ENCODE assay signal across 22 cellular contexts in the genomic region with DNA sequence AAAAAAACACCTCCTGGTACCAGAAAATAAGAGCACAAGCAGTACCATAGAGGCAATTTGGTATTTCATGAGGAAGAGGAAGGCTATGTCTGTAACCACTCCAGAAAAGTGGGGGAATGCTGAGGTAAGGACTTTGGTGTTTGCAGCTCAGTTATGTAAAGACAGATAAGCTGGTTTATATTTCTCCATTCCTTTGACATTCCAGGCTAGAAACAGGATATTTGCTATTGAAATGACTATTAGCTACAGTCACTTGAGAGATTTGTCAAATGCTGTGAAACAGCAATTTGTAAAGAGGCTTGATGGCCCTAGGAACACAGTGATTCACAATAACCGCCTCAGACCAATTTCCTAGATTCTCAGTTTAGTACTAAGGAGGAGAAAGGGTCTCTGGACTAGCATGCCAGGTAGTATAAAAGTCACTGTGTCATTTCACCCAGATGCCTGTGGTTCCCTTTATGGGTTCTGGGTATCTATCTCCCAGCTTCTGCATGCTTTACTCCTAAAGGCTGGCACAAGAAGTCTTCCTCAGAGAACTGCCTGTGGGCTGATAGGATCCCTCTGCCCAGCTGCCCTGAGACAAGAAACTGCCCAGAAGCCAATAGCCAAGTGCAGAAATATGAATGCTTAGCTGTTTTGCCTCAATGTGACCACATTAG.
A peak's percentile ranks its signal among the peaks of the same experiment; 100 is the strongest.
DNase-seq lines count a peak whose midpoint lies in the region; ATAC-seq, FAIRE-seq and TF ChIP-seq lines count a peak whose summit lies in the region.
"Had no signal": no experiment of that assay in that cellular context is flagged by ENCODE, and none has a peak within 500 bp of the region (broad histone marks: within the 10 kb centered on the region; RNA-seq: fewer than 3 reads in every experiment).

No MANE protein-coding gene starts in this region.

- H3K4me2 ChIP-seq in endothelial cell of umbilical vein (ENCODE audit: insufficient read depth, low read length), result peak overlapping the region; percentile 19
- H3K4me2 ChIP-seq: BLaER1 treated with 17β-estradiol and CSF1 and Interleukin-3, amounts not matched to agents 10 nM and 100 nM had no signal

- H3K4me3 ChIP-seq in SK-N-MC (no peak overlapping the region), endothelial cell of umbilical vein (replicated peaks in 1 of 3; ENCODE audit: insufficient read depth in 1 of 3, low read depth in 1 of 3, low read length in 3 of 3) (no peak overlapping the region)
- H3K4me3 ChIP-seq: BLaER1 treated with 17β-estradiol and CSF1 and Interleukin-3, amounts not matched to agents 10 nM and 100 nM; esophagus squamous epithelium; transverse colon had no signal

- dilution Hi-C loops in endothelial cell of umbilical vein (cut with MboI; ENCODE audit: extremely low pct_ligation_motif_present, low sequenced_read_pairs), result no loop called here

- POLR2A ChIA-PET in endothelial cell of umbilical vein (lab: Charles Lee), result no interaction called here

- H3K9ac ChIP-seq in SK-N-MC (ENCODE audit: insufficient read length), result no peak overlapping the region
- H3K9ac ChIP-seq in endothelial cell of umbilical vein (replicated peaks; ENCODE audit: extremely low read depth, insufficient read depth, low read length), result peak overlapping the region; percentile 50
- H3K9ac ChIP-seq: BLaER1 treated with 17β-estradiol and CSF1 and Interleukin-3, amounts not matched to agents 10 nM and 100 nM had no signal

- H3K27ac ChIP-seq in SK-N-MC (0 out of 2 replicates have a peak overlapping the region, but pooled peaks have one; percentile 15), endothelial cell of umbilical vein (ENCODE audit: insufficient read depth, low read depth, low read length) (peak overlapping the region; percentile 92)
- H3K27ac ChIP-seq: BLaER1 treated with 17β-estradiol and CSF1 and Interleukin-3, amounts not matched to agents 10 nM and 100 nM; esophagus squamous epithelium; transverse colon had no signal

- H3K36me3 ChIP-seq in SK-N-MC (ENCODE audit: insufficient read depth, low read length) (no peaks in the 10 kb centered on the region), endothelial cell of umbilical vein (ENCODE audit: control insufficient read depth in 2 of 2, extremely low read depth in 1 of 2, insufficient read depth in 2 of 2, low read length in 2 of 2) (no peaks in the 10 kb centered on the region)
- H3K36me3 ChIP-seq: BLaER1 treated with 17β-estradiol and CSF1 and Interleukin-3, amounts not matched to agents 10 nM and 100 nM; esophagus squamous epithelium; transverse colon had no signal

- intact Hi-C loops in endothelial cell of umbilical vein (cut with micrococcal nuclease), result loop anchor here (1.0 kb wide), 2 partner anchors 30 to 203 kb away; no protein-coding TSS in a partner anchor
- intact Hi-C loops in head of caudate nucleus (cut with DNase I), result no loop called here

- TF ChIP-seq POLR2A in endothelial cell of umbilical vein (IDR thresholded peaks at IDR 0.05; ENCODE audit: low read depth, low read length), result no peak

- H3K4me1 ChIP-seq in endothelial cell of umbilical vein (ENCODE audit: control insufficient read depth, extremely low read depth, insufficient read depth, low read length), result peaks cover 23% of the 10 kb centered on the region
- H3K4me1 ChIP-seq: esophagus squamous epithelium had no signal

- CTCF ChIA-PET in endothelial cell of umbilical vein (lab: Charles Lee), result interaction anchor here (0.7 to 1.5 kb wide), 6 partner anchors 9 to 341 kb away, joined by 3 read pairs; no protein-coding TSS in a partner anchor

- no peak for TF ChIP-seq CTCF in endothelial cell of umbilical vein (IDR thresholded peaks at IDR 0.05; ENCODE audit: extremely low read depth in 1 of 2, insufficient read depth in 1 of 2, low read depth in 1 of 2, low read length in 2 of 2)

- no peaks in the 10 kb centered on the region for H4K20me1 ChIP-seq in endothelial cell of umbilical vein (replicated peaks; ENCODE audit: control insufficient read depth, extremely low read depth, insufficient read depth, low read length)
- H4K20me1 ChIP-seq: BLaER1 treated with 17β-estradiol and CSF1 and Interleukin-3, amounts not matched to agents 10 nM and 100 nM had no signal

- peak; percentile 62 for FAIRE-seq in endothelial cell of umbilical vein (lab: Jason Lieb, UNC)
- FAIRE-seq: kidney, RCC 7860, TTC549 had no signal

- no TSS peak for BruUV-seq in endothelial cell of umbilical vein (replicated peaks; lab: Mats Ljungman, UMichigan)

- no peaks in the 10 kb centered on the region for H3K9me1 ChIP-seq in endothelial cell of umbilical vein (replicated peaks; ENCODE audit: control insufficient read depth, extremely low read depth, insufficient read depth, low read length)

- H3K9me3 ChIP-seq in SK-N-MC (ENCODE audit: low read depth, low read length), result no peaks in the 10 kb centered on the region
- H3K9me3 ChIP-seq in endothelial cell of umbilical vein (replicated peaks; ENCODE audit: control insufficient read depth, insufficient read depth, low read length), result no peaks in the 10 kb centered on the region

- DNase-seq in AG08396 (ENCODE audit: low spot score) (peak; percentile 13), SK-N-MC (ENCODE audit: low read depth, low spot score) (no peak), endothelial cell of umbilical vein (ENCODE audit: low read depth, low spot score) (no peak), medulla oblongata (ENCODE audit: extremely low spot score) (peak; percentile 9), NCI-H524 treated with DMSO at 0.1 percent for 48 hours (lab: John Stamatoyannopoulos, UW) (no peak), head of caudate nucleus (no peak)
- DNase-seq: activated CD4-positive, alpha-beta T cell treated with anti-CD3 and anti-CD28 coated beads for 48 hours; activated CD8-positive, alpha-beta memory T cell treated with anti-CD3 and anti-CD28 coated beads, Interleukin-2, amount 50 U/mL, for 48 hours; activated gamma-delta T cell; anterior cingulate cortex; DMS 273 treated with DMSO at 0.1 percent for 48 hours; esophagus squamous epithelium; kidney; NCI-H1436; NCI-H2171 treated with DMSO at 0.1 percent for 48 hours; transverse colon had no signal

- no peak for ATAC-seq in GM19351 (IDR thresholded peaks at IDR 0.05; ENCODE audit: unreplicated experiment)
- no peak for ATAC-seq in HG03045 (IDR thresholded peaks at IDR 0.05; ENCODE audit: unreplicated experiment)
- ATAC-seq: stimulated activated memory B cell treated with anti-CD40 and anti-IgM and Interleukin-4, amounts not matched to agents 10 μg/mL and 1 μg/mL and 100 μg/mL, for 72 hours had no signal

- H3K27me3 ChIP-seq in endothelial cell of umbilical vein (ENCODE audit: control insufficient read depth in 2 of 2, insufficient read depth in 2 of 2, low read length in 2 of 2), result no peaks in the 10 kb centered on the region
- H3K27me3 ChIP-seq: BLaER1 treated with 17β-estradiol and CSF1 and Interleukin-3, amounts not matched to agents 10 nM and 100 nM; esophagus squamous epithelium; transverse colon had no signal

- H3K79me2 ChIP-seq in endothelial cell of umbilical vein (ENCODE audit: control insufficient read depth, insufficient read depth, low read length), result no peaks in the 10 kb centered on the region

- peak overlapping the region; percentile 30 for H2AFZ ChIP-seq in endothelial cell of umbilical vein (ENCODE audit: low read depth, low read length)

TF ChIP-seq in endothelial cell of umbilical vein, 7 proteins besides CTCF, POLR2A, EP300 and RAD21:
- no peak for TF ChIP-seq GATA2 (IDR thresholded peaks at IDR 0.05; ENCODE audit: insufficient read depth, insufficient read length, low read depth, low read length)
- TF ChIP-seq FOS (IDR thresholded peaks at IDR 0.05; ENCODE audit: borderline replicate concordance, insufficient read depth, low read length), result no peak
- TF ChIP-seq POLR2AphosphoS5 (IDR thresholded peaks at IDR 0.05; ENCODE audit: insufficient read depth, low read depth, low read length), result no peak
- no peak for TF ChIP-seq MYC (IDR thresholded peaks at IDR 0.05; ENCODE audit: low read depth, low read length)
- no peak for TF ChIP-seq JUN (IDR thresholded peaks at IDR 0.05; ENCODE audit: borderline replicate concordance, insufficient read depth, insufficient read length, low read depth)
- TF ChIP-seq EZH2 (IDR thresholded peaks at IDR 0.05; ENCODE audit: borderline replicate concordance, low read depth, low read length, severe bottlenecking), result no peak
- no peak for TF ChIP-seq MAX (IDR thresholded peaks at IDR 0.05; ENCODE audit: insufficient read depth, insufficient read length)

Comparison
In these comparisons a context has a peak if more than half of its experiments do, and no peak if none do; other contexts are left out.
1. DNase-seq: peak in AG08396 (single experiment) and medulla oblongata (single experiment); none in SK-N-MC (single experiment), endothelial cell of umbilical vein (single experiment), NCI-H524 treated with DMSO at 0.1 percent for 48 hours (single experiment) and head of caudate nucleus (0 of 42).